1 cellular context compared by ENCODE assay signal in genomic region chr12:53253298-53253697, GRCh38.
TF ChIP-seq lines count a peak whose summit lies in the region.

No MANE protein-coding gene starts in this region.

TF ChIP-seq in GM12878, 131 proteins besides CTCF, POLR2A, EP300 and RAD21:
- TF ChIP-seq NR2C1 (IDR thresholded peaks at IDR 0.05) (no peak), E2F8 (IDR thresholded peaks at IDR 0.05; ENCODE audit: low read depth, partially characterized antibody) (no peak), FOXK2 (IDR thresholded peaks at IDR 0.05) (no peak), NFXL1 (IDR thresholded peaks at IDR 0.05; ENCODE audit: borderline replicate concordance) (no peak), ZBTB33 (IDR thresholded peaks at IDR 0.05) (no peak), MEF2A (IDR thresholded peaks at IDR 0.05; ENCODE audit: insufficient read depth, low read depth, low read length) (no peak), ZNF217 (IDR thresholded peaks at IDR 0.05) (no peak), CUX1 (IDR thresholded peaks at IDR 0.05; ENCODE audit: insufficient replicate concordance, low read depth, low read length) (no peak), HDAC2 (IDR thresholded peaks at IDR 0.05) (no peak)
